ENCODE assay signal across 33 cellular contexts in the genomic region with DNA sequence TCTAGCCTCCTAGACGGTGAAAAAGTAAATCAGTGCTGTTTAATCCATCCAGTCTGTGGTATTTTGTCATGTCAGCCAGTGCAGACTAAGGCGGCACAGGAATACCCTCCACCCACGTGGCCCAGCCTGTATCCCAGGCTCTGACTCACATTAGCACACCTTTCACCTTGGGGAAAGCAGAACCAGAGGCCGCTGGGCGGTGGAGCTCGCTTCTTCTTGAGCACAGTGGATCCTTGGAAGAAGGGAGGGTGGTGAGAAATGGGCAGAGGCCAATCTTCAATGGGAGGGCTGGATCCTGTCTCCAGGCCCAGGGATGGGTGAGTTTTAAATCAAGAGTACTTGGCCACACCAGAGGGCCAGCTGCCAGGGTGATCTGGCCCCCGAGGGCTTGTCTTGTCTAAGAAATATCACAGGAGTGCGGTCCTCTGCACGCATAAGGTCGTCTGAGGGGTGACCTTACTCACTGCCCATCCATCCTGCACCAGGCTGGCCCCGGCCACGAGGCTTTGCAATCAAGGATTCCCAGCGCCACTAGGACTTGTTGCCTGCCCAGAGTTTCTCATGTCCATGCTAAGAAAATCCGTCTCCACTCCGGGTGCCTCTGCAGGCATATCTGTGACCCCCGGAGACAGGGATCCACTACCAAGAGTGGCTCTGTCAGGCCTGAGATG.
"Had no signal": no experiment of that assay in that cellular context is flagged by ENCODE, and none has a peak within 500 bp of the region (broad histone marks: within the 10 kb centered on the region; RNA-seq: fewer than 3 reads in every experiment).

No MANE protein-coding gene starts in this region.

- H3K9me3 ChIP-seq: MG63 had no signal

- DNase-seq: Karpas-422, Kasumi-1, MG63, MM.1S, MV-4-11, NCI-H1048, NCI-H1092, NCI-H1092 treated with DMSO at 0.1 percent for 48 hours, NCI-H1105, NCI-H1105 treated with DMSO at 0.1 percent for 48 hours, NCI-H1417, NCI-H1417 treated with DMSO at 0.1 percent for 48 hours, NCI-H1436, NCI-H1436 treated with DMSO at 0.1 percent for 48 hours, NCI-H1694, NCI-H1694 treated with DMSO at 0.1 percent for 48 hours, NCI-H187, NCI-H187 treated with DMSO at 0.1 percent for 48 hours, NCI-H1930, NCI-H2029, NCI-H2029 treated with DMSO at 0.1 percent for 48 hours, NCI-H2081, NCI-H2081 treated with DMSO at 0.1 percent for 48 hours, NCI-H2107, NCI-H2171, NCI-H2171 treated with DMSO at 0.1 percent for 48 hours, NCI-H2227 treated with DMSO at 0.1 percent for 48 hours, NCI-H226, NCI-H345, NCI-H446, NCI-H446 treated with DMSO at 0.1 percent for 48 hours, NCI-H510A had no signal

- H3K36me3 ChIP-seq: MG63 had no signal

- H3K4me3 ChIP-seq: MG63 had no signal

- H3K27ac ChIP-seq: KMS-11 had no signal

- H3K9ac ChIP-seq: KMS-11 had no signal
